8 cellular contexts compared by ENCODE assay signal in the genomic region with DNA sequence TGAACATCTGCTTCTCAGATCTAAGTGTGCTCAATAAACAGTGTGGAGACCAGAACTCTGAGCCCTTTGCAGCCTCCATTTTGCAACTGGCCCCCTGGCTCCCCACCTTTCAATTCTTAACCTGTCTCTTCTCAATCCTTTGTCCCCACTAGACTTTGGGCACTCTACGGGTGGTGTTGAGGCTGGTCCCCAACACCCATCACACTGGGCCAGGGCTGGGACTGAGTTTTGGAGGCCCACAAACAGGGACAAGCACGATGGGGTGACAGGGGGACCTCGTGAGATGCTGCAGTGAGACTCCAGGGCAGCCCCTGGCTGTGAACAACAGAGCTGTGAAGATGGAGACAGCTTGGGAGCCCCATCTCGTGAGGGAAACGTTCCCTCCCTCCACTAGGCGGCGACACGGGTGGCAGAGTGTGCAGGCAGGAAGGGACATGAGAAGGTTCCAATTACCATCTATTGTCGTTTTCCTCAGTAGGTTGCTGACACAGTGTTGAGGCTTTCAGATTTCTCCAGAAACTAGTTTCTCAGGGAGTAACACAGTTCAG. TPM values are rescaled to one million over a fixed set of nuclear protein-coding genes. Genes with fewer than 3 reads are reported as not detected.
DNase-seq lines count a peak whose midpoint lies in the region; ATAC-seq, FAIRE-seq and TF ChIP-seq lines count a peak whose summit lies in the region.

No MANE protein-coding gene starts in this region.

- no peak overlapping the region for H3K9ac ChIP-seq in Karpas-422 (ENCODE audit: low read length)

- no peaks in the 10 kb centered on the region for H3K9me3 ChIP-seq in Karpas-422 (ENCODE audit: low read length)
- H3K9me3 ChIP-seq in pancreas, result no peaks in the 10 kb centered on the region

- H3K36me3 ChIP-seq in Karpas-422 (ENCODE audit: insufficient read depth, low read length) (peaks cover 53% of the 10 kb centered on the region), pancreas (no peaks in the 10 kb centered on the region)

- no peak overlapping the region for H3K4me3 Mint-ChIP-seq in endothelial cell (ENCODE audit: unreplicated experiment)

- H4K20me1 ChIP-seq in Karpas-422 (ENCODE audit: insufficient read depth, low read depth, low read length), result no peaks in the 10 kb centered on the region

- H3K4me3 ChIP-seq in Karpas-422 (ENCODE audit: low read length) (no peak overlapping the region), pancreas (no peak overlapping the region)

- TF ChIP-seq CTCF in endothelial cell (IDR thresholded peaks at IDR 0.05; ENCODE audit: unreplicated experiment), result peak; percentile 62
- no peak for TF ChIP-seq CTCF in pancreas (IDR thresholded peaks at IDR 0.05)

- H3K9me2 ChIP-seq in Karpas-422 (replicated peaks; ENCODE audit: insufficient read depth, low read length), result no peaks in the 10 kb centered on the region

- FAIRE-seq in pancreas (lab: Jason Lieb, UNC), result no peak

- H3K4me2 ChIP-seq in Karpas-422 (ENCODE audit: low read depth, low read length, poor library complexity, severe bottlenecking), result no peak overlapping the region

- ATAC-seq in pancreas, result no peak
- no peak for ATAC-seq in GM21360 (IDR thresholded peaks at IDR 0.05; ENCODE audit: unreplicated experiment)
- ATAC-seq in HG03378 (IDR thresholded peaks at IDR 0.05; ENCODE audit: unreplicated experiment), result no peak
- ATAC-seq in GM19395 (IDR thresholded peaks at IDR 0.05; ENCODE audit: unreplicated experiment), result no peak

- WGBS in pancreas, 2 donors, result 74% methylated on average over 9 of the region's 9 CpGs

- H3K27me3 ChIP-seq in Karpas-422 (ENCODE audit: low read length), result no peaks in the 10 kb centered on the region
- H3K27me3 ChIP-seq in pancreas, result no peaks in the 10 kb centered on the region

- intact Hi-C loops in pancreas (cut with DNase I), result no loop called here

- H3K4me1 Mint-ChIP-seq in endothelial cell (ENCODE audit: unreplicated experiment), result peaks cover 15% of the 10 kb centered on the region

- no peak overlapping the region for H3K27ac ChIP-seq in Karpas-422 (ENCODE audit: low read length)
- H3K27ac ChIP-seq in pancreas, result no peak overlapping the region

- peaks cover 3% of the 10 kb centered on the region for H3K9me3 Mint-ChIP-seq in endothelial cell (ENCODE audit: unreplicated experiment)

- no peak overlapping the region for H2AFZ ChIP-seq in Karpas-422 (ENCODE audit: low read length)

- DNase-seq in Daoy (ENCODE audit: low read depth) (peak; percentile 65), Karpas-422 (peak; percentile 76), endothelial cell (ENCODE audit: low spot score) (peak; percentile 73), pancreas (peak in 5 of 6 donors; percentile 26 to 64 (median 34))
- peak; percentile 77 for DNase-seq in activated CD4-positive, alpha-beta T cell treated with anti-CD3 and anti-CD28 coated beads, Interleukin-2, amount 50 U/mL, for 1 hour

- H3K27me3 Mint-ChIP-seq in endothelial cell (ENCODE audit: unreplicated experiment), result peaks cover 22% of the 10 kb centered on the region

- H3K36me3 Mint-ChIP-seq in endothelial cell (ENCODE audit: low read depth, unreplicated experiment), result peaks cover 10% of the 10 kb centered on the region

- peaks cover 17% of the 10 kb centered on the region for H3K4me1 ChIP-seq in Karpas-422 (ENCODE audit: low read length)
- H3K4me1 ChIP-seq in pancreas, result peaks cover 11 to 15% (median 14%) of the 10 kb centered on the region in 3 donors

- H3K79me2 ChIP-seq in Karpas-422 (ENCODE audit: low read length), result peaks cover 90% of the 10 kb centered on the region

- no peak overlapping the region for H3K27ac Mint-ChIP-seq in endothelial cell (ENCODE audit: unreplicated experiment)

RNA-seq across cellular contexts. Expression of gene ANKMY1, which starts 1.2 kb away (rescaled TPM):
- 1.8 and 4.7 TPM in 2 replicates for total RNA-seq in Daoy (2014; rRNA removed; shearing (Covaris generic))
- 25.7 and 30.8 TPM in 2 replicates for total RNA-seq in Karpas-422 (2014; rRNA removed; shearing (Covaris generic); ENCODE audit: low replicate concordance)
- total RNA-seq in endothelial cell (ENCODE audit: unreplicated experiment) (5.6 TPM), pancreas (10 to 100 TPM in 4 of 6 donors, 1 to 10 TPM in 2; 6.9 to 11.8 (median 10.3) TPM)
- 10 to 100 TPM; 11.3 to 20.1 TPM for polyA plus RNA-seq in pancreas

RNA-seq across cellular contexts. Expression of gene DUSP28, which starts 3.5 kb away (rescaled TPM):
- 2.8 and 3.3 TPM in 2 replicates for total RNA-seq in Daoy (2014; rRNA removed; shearing (Covaris generic))
- total RNA-seq in Karpas-422 (2014; rRNA removed; shearing (Covaris generic); ENCODE audit: low replicate concordance), result 8.1 and 9.3 TPM in 2 replicates
- total RNA-seq in endothelial cell (ENCODE audit: unreplicated experiment) (1.5 TPM), pancreas (1 to 10 TPM; 1.6 to 3.5 (median 2.4) TPM)
- polyA plus RNA-seq in pancreas, result 1 to 10 TPM; 2.6 to 5.0 TPM

RNA-seq across cellular contexts. Expression of gene RNPEPL1, which starts 11.7 kb away (rescaled TPM):
- 1.8 and 2.3 TPM in 2 replicates for total RNA-seq in Daoy (2014; rRNA removed; shearing (Covaris generic))
- total RNA-seq in Karpas-422 (2014; rRNA removed; shearing (Covaris generic); ENCODE audit: low replicate concordance), result 28.4 and 44.0 TPM in 2 replicates
- total RNA-seq in endothelial cell (ENCODE audit: unreplicated experiment), result 29.2 TPM
- total RNA-seq in pancreas, result 10 to 100 TPM; 37.1 to 48.5 (median 39.6) TPM
- polyA plus RNA-seq in pancreas, result 100 to 1,000 TPM in 1 of 2 donors, 10 to 100 TPM in 1; 80.3 to 195 TPM

RNA-seq across cellular contexts. Expression of gene CAPN10, which starts 29.9 kb away (rescaled TPM):
- total RNA-seq in Daoy (2014; rRNA removed; shearing (Covaris generic)), result 23.8 and 28.3 TPM in 2 replicates
- 22.9 and 44.0 TPM in 2 replicates for total RNA-seq in Karpas-422 (2014; rRNA removed; shearing (Covaris generic); ENCODE audit: low replicate concordance)
- 47.8 TPM for total RNA-seq in endothelial cell (ENCODE audit: unreplicated experiment)
- 10 to 100 TPM in 3 of 6 donors, 1 to 10 TPM in 3; 8.6 to 19.0 (median 10.9) TPM for total RNA-seq in pancreas
- polyA plus RNA-seq in pancreas, result 10 to 100 TPM; 47.0 to 49.3 TPM
